Comparison of ENCODE assay signal across 17 cellular contexts in the genomic region with DNA sequence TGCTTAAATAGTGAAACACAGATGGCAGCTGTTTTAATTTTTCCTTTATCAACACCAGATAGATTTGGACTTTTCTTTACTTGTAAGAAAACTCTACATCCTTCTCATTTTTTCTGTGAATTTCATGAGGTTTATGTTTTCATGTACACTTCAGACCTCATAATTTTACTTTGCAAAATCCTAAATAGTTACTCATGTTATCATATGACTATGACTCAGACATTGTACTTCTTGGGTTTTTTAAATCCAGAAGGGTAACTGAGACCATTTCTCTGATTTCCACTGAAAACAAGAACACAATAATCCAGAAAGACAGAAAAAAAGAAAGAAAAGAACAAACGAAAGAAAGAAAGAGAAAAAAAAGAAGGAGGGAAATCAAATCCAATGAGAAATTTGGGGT.
"Had no signal": no experiment of that assay in that cellular context is flagged by ENCODE, and none has a peak within 500 bp of the region (broad histone marks: within the 10 kb centered on the region; RNA-seq: fewer than 3 reads in every experiment).

No MANE protein-coding gene starts in this region.

- H3K9me3 ChIP-seq: colonic mucosa had no signal

- H3K4me3 Mint-ChIP-seq: activated CD4-positive, alpha-beta memory T cell treated with anti-CD3 and anti-CD28 coated beads for 36 hours; activated naive CD8-positive, alpha-beta T cell; nephron; stimulated activated naive CD8-positive, alpha-beta T cell treated with anti-CD3 and anti-CD28 coated beads, Interleukin-15, Interleukin-2, amounts not matched to agents 100 ng/mL and 50 ng/mL, for 24 hours had no signal

- FAIRE-seq: bronchial epithelial cell, islet of Langerhans had no signal

- H3K36me3 ChIP-seq: colonic mucosa, upper lobe of left lung had no signal

- H3K4me1 Mint-ChIP-seq: nephron had no signal

- DNase-seq: activated CD4-positive, alpha-beta memory T cell treated with anti-CD3 and anti-CD28 coated beads for 36 hours; activated CD4-positive, CD25-positive, alpha-beta regulatory T cell treated with anti-CD3 and anti-CD28 coated beads, Interleukin-2, amount 50 U/mL, for 72 hours; activated gamma-delta T cell; activated T-cell treated with anti-CD3 and anti-CD28 coated beads, Interleukin-2, amount 50 U/mL, for 48 hours; colonic mucosa; effector memory CD4-positive, alpha-beta T cell; glutamatergic neuron; stimulated activated CD4-positive, alpha-beta T cell treated with anti-CD3 and anti-CD28 coated beads, Interleukin-4, amount 100 ng/mL, for 1 hour; stimulated activated CD8-positive, alpha-beta memory T cell treated with anti-CD3 and anti-CD28 coated beads, Interleukin-4, amount 100 ng/mL, for 48 hours; SW 1271; upper lobe of left lung had no signal

- H3K27ac ChIP-seq: colonic mucosa, epithelial cell of prostate, upper lobe of left lung had no signal

- H3K9me3 Mint-ChIP-seq: activated CD4-positive, alpha-beta memory T cell treated with anti-CD3 and anti-CD28 coated beads for 36 hours had no signal

- H3K27me3 ChIP-seq: colonic mucosa, upper lobe of left lung had no signal

- H3K4me1 ChIP-seq: colonic mucosa, upper lobe of left lung had no signal

- H3K27me3 Mint-ChIP-seq: activated CD4-positive, alpha-beta memory T cell treated with anti-CD3 and anti-CD28 coated beads for 36 hours; activated naive CD8-positive, alpha-beta T cell; stimulated activated naive CD8-positive, alpha-beta T cell treated with anti-CD3 and anti-CD28 coated beads, Interleukin-15, Interleukin-2, amounts not matched to agents 100 ng/mL and 50 ng/mL, for 24 hours had no signal

- H3K27ac Mint-ChIP-seq: activated CD4-positive, alpha-beta memory T cell treated with anti-CD3 and anti-CD28 coated beads for 36 hours; activated naive CD8-positive, alpha-beta T cell; nephron; stimulated activated naive CD8-positive, alpha-beta T cell treated with anti-CD3 and anti-CD28 coated beads, Interleukin-15, Interleukin-2, amounts not matched to agents 100 ng/mL and 50 ng/mL, for 24 hours had no signal

- H3K4me3 ChIP-seq: colonic mucosa, upper lobe of left lung had no signal

- H3K36me3 Mint-ChIP-seq: activated CD4-positive, alpha-beta memory T cell treated with anti-CD3 and anti-CD28 coated beads for 36 hours; activated naive CD8-positive, alpha-beta T cell had no signal
